Comparison of ENCODE assay signal across 8 cellular contexts in the genomic region with DNA sequence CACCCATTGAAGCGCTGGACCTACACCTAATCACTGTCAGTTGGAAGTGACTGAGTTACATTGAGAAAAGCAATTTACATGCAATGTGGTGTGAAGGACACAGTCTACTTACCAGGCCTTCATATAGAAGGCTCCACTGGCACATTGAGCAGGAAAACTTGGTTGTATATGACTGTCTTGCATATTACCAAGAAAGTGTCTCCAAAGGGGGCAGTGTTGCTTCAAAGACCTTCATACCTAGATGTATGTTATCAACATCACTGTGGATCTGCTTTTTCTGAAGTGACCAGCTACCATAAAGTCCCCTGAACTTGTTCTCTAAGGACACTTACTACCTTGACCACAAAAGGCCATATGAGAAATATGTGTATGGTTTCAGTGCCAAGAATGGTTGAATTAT.
DNase-seq lines count a peak whose midpoint lies in the region; ATAC-seq, FAIRE-seq and TF ChIP-seq lines count a peak whose summit lies in the region.

No MANE protein-coding gene starts in this region.

- CTCF ChIA-PET in AG04450 (lab: Charles Lee): no interaction called here

- DNase-seq in AG04450 (ENCODE audit: low read depth, low spot score) (no peak), MM.1S (peak; percentile 53), bronchial epithelial cell (ENCODE audit: low read depth) (peak; percentile 28), BE2C (no peak), caudate nucleus (lab: John Stamatoyannopoulos, UW) (no peak), ovary (no peak)

- H3K4me3 ChIP-seq in AG04450 (ENCODE audit: low read depth, low read length) (no peak overlapping the region), MM.1S (ENCODE audit: low read length) (no peak overlapping the region), bronchial epithelial cell (ENCODE audit: low read depth, low read length) (no peak overlapping the region), BE2C (ENCODE audit: low read depth, low read length) (no peak overlapping the region), ovary (no peak overlapping the region)

- no peak overlapping the region for H3K9ac ChIP-seq in MM.1S (ENCODE audit: low read length)

- FAIRE-seq in bronchial epithelial cell (lab: Jason Lieb, UNC): peak; percentile 36

- intact Hi-C loops in ovary (cut with DNase I): no loop called here

- POLR2A ChIA-PET in AG04450 (lab: Yijun Ruan, JAX): no interaction called here

- H3K27ac ChIP-seq in AG04450 (ENCODE audit: low read depth, low read length) (no peak overlapping the region), MM.1S (ENCODE audit: low read length) (no peak overlapping the region), caudate nucleus (ENCODE audit: low read depth, low read length) (no peak overlapping the region), ovary (no peak overlapping the region)

- WGBS in ovary, 3 donors: 96 to 98% (median 96%) methylated on average over 1 of the region's 1 CpG

- H3K4me1 ChIP-seq in MM.1S (ENCODE audit: low read length) (no peaks in the 10 kb centered on the region), BE2C (no peaks in the 10 kb centered on the region), ovary (ENCODE audit: insufficient read depth) (no peaks in the 10 kb centered on the region)

- 0 out of 2 replicates have a peak, but pooled peaks have one; percentile 10 for TF ChIP-seq CTCF in AG04450 (IDR thresholded peaks at IDR 0.05; ENCODE audit: low read depth, low read length)
- peak; percentile 37 for TF ChIP-seq CTCF in MM.1S (IDR thresholded peaks at IDR 0.05; ENCODE audit: low read length)
- peak; percentile 1 for TF ChIP-seq CTCF in bronchial epithelial cell (IDR thresholded peaks at IDR 0.05; ENCODE audit: insufficient read depth, low read length, severe bottlenecking)
- no peak; the same call in 1 of the 2 replicates for TF ChIP-seq CTCF in BE2C (IDR thresholded peaks at IDR 0.05; ENCODE audit: low read depth, low read length)
- no peak for TF ChIP-seq CTCF in ovary (IDR thresholded peaks at IDR 0.05)

- no peak for TF ChIP-seq EP300 in ovary (IDR thresholded peaks at IDR 0.05)

- no peaks in the 10 kb centered on the region for H4K20me1 ChIP-seq in MM.1S (ENCODE audit: insufficient read depth, low read length)

- H3K36me3 ChIP-seq in MM.1S (replicated peaks; ENCODE audit: insufficient read depth, low read length): no peaks in the 10 kb centered on the region
- H3K36me3 ChIP-seq in bronchial epithelial cell (ENCODE audit: control insufficient read depth, insufficient read depth, low read length): no peaks in the 10 kb centered on the region
- no peaks in the 10 kb centered on the region for H3K36me3 ChIP-seq in BE2C
- H3K36me3 ChIP-seq in ovary: no peaks in the 10 kb centered on the region

- H2AFZ ChIP-seq in MM.1S (ENCODE audit: low read length): no peak overlapping the region

- no peaks in the 10 kb centered on the region for H3K27me3 ChIP-seq in AG04450 (ENCODE audit: control insufficient read depth, insufficient read depth, low read length)
- no peaks in the 10 kb centered on the region for H3K27me3 ChIP-seq in MM.1S (replicated peaks; ENCODE audit: insufficient read depth, low read length)
- no peaks in the 10 kb centered on the region for H3K27me3 ChIP-seq in bronchial epithelial cell (ENCODE audit: control insufficient read depth, insufficient read depth, low read length)
- no peaks in the 10 kb centered on the region for H3K27me3 ChIP-seq in BE2C
- H3K27me3 ChIP-seq in ovary: no peaks in the 10 kb centered on the region

- ATAC-seq in GM18502 (IDR thresholded peaks at IDR 0.05; ENCODE audit: poor library complexity, unreplicated experiment) (peak; percentile 76), GM18909 (IDR thresholded peaks at IDR 0.05; ENCODE audit: poor library complexity, unreplicated experiment) (no peak)

- no peaks in the 10 kb centered on the region for H3K9me2 ChIP-seq in MM.1S (replicated peaks; ENCODE audit: insufficient read depth, low read length)

- H3K4me2 ChIP-seq in MM.1S (ENCODE audit: low read depth, low read length): no peak overlapping the region

- TF ChIP-seq POLR2A in ovary (IDR thresholded peaks at IDR 0.05): no peak

- no peaks in the 10 kb centered on the region for H3K9me3 ChIP-seq in AG04450 (ENCODE audit: control insufficient read depth, insufficient read depth, low read length)
- no peaks in the 10 kb centered on the region for H3K9me3 ChIP-seq in MM.1S (replicated peaks; ENCODE audit: insufficient read depth, low read length)
- H3K9me3 ChIP-seq in BE2C: no peaks in the 10 kb centered on the region
- H3K9me3 ChIP-seq in ovary: no peaks in the 10 kb centered on the region

- no peaks in the 10 kb centered on the region for H3K79me2 ChIP-seq in MM.1S (ENCODE audit: low read length)

- no peaks in the 10 kb centered on the region for H3F3A ChIP-seq in MM.1S (ENCODE audit: insufficient read depth, low read length)

Comparison
In these comparisons a context has a peak if more than half of its experiments do, and no peak if none do; other contexts are left out.
1. DNase-seq: peak in MM.1S (single experiment) and bronchial epithelial cell (single experiment); none in AG04450 (single experiment), BE2C (single experiment), caudate nucleus (0 of 61) and ovary (0 of 5).
2. CTCF ChIP-seq: peak in AG04450 (single experiment), MM.1S (single experiment) and bronchial epithelial cell (single experiment); none in BE2C (single experiment) and ovary (0 of 3).